ENCODE assay signal across 9 cellular contexts in the genomic region with DNA sequence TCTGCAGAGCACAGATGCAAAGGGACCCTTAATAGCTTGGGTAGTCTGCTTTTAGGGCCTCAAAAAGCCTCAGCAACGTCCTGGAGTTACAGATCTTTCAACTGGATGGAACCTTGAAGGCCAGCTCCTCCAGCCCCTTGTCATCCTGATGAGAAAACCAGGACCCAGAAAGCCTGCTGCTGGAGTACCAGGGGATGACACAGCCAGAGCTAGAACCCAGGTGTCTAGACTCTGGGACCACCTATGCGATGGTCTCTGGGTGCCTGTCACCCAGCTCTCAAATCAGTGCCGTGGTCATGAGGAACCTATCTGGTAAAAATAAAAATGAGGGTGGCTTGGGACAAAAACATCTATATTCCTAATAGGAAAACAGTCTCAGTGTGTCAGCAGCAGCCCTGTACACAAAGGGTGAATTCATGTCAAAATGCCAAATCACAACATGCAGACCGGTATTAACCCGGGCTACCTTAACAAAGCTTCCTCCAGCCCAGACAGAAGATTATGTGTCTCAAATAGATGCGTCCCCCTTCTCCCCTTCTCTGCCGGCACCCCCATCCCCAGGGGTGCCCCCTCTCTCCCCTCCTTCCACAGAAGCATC. TPM values are rescaled to one million over a fixed set of nuclear protein-coding genes. Genes with fewer than 3 reads are reported as not detected.
DNase-seq lines count a peak whose midpoint lies in the region; ATAC-seq and TF ChIP-seq lines count a peak whose summit lies in the region.
"Had no signal": no experiment of that assay in that cellular context is flagged by ENCODE, and none has a peak within 500 bp of the region (broad histone marks: within the 10 kb centered on the region; RNA-seq: fewer than 3 reads in every experiment).

No MANE protein-coding gene starts in this region.

- H3K9me3 Mint-ChIP-seq in H9, result no peaks in the 10 kb centered on the region

- no peak overlapping the region for H3K14ac ChIP-seq in H9 (ENCODE audit: insufficient read depth, low read length)

- H3K4me3 Mint-ChIP-seq in H9, result no peak overlapping the region

- H3K23ac ChIP-seq in H9 (ENCODE audit: insufficient read length, low read depth, low read length), result no peak overlapping the region

- no peaks in the 10 kb centered on the region for H3K23me2 ChIP-seq in H9 (ENCODE audit: insufficient read length, low read depth, low read length, poor library complexity, severe bottlenecking)

- no peak overlapping the region for H3K9ac ChIP-seq in H9 (ENCODE audit: extremely low read depth, insufficient read length, low read length)

- H2AK5ac ChIP-seq in H9 (ENCODE audit: insufficient read length, low read length), result no peak overlapping the region

- H3K18ac ChIP-seq in H9 (ENCODE audit: insufficient read length, low read depth, low read length), result no peak overlapping the region

- H3K4me2 ChIP-seq in H9 (ENCODE audit: insufficient read depth, insufficient read length, low read length), result no peak overlapping the region

- no peak overlapping the region for H2BK5ac ChIP-seq in H9 (ENCODE audit: insufficient read length, low read length)

- no peak overlapping the region for H2BK120ac ChIP-seq in H9 (ENCODE audit: low read depth, low read length, poor library complexity, severe bottlenecking)

- H3T11ph ChIP-seq in H9 (ENCODE audit: low read length), result no peak overlapping the region

- no peak overlapping the region for H2BK12ac ChIP-seq in H9 (ENCODE audit: insufficient read length, low read depth, low read length)

- peaks cover 43 to 50% of the 10 kb centered on the region in 2 experiments for H3K4me1 Mint-ChIP-seq in H9

- ATAC-seq in heart right ventricle (peak in 2 of 8 donors; percentile 1 to 4), GM19395 (IDR thresholded peaks at IDR 0.05; ENCODE audit: unreplicated experiment) (no peak), GM21825 (IDR thresholded peaks at IDR 0.05; ENCODE audit: unreplicated experiment) (no peak)

- H3K4me3 ChIP-seq in adrenal gland (peak overlapping the region in 1 of 4 donors; percentile 51), heart right ventricle (peak overlapping the region in 9 of 10 donors; percentile 18 to 49 (median 36)), skin epidermis (peak overlapping the region in 4 of 7 experiments; percentile 1 to 32 (median 16))

- TF ChIP-seq CTCF in H9 (conservative IDR thresholded peaks at IDR 0.05), result no peak
- no peak for TF ChIP-seq CTCF in adrenal gland (IDR thresholded peaks at IDR 0.05)
- no peak for TF ChIP-seq CTCF in heart right ventricle (IDR thresholded peaks at IDR 0.05)

- WGBS in H9 (ENCODE audit: extremely low coverage, insufficient read length, low lambda C conversion rate), result no CpG with 5 or more reads among the region's 7 CpGs
- 35 to 100% (median 38%) methylated on average over 1 to 7 of the region's 7 CpGs for WGBS in adrenal gland, 4 donors
- WGBS in heart right ventricle, 2 donors, result 40 to 41% methylated on average over 7 of the region's 7 CpGs

- H3K36me3 ChIP-seq in adrenal gland (replicated peaks in 1 of 2) (peaks cover 0 to 17% of the 10 kb centered on the region in 2 donors), heart right ventricle (peaks cover 0 to 48% (median 4%) of the 10 kb centered on the region in 9 donors)

- H3K36me3 Mint-ChIP-seq in H9 (ENCODE audit: insufficient read depth in 1 of 3, low read depth in 3 of 3), result peaks cover 15 to 49% (median 32%) of the 10 kb centered on the region in 3 experiments

- no peaks in the 10 kb centered on the region for H3K79me1 ChIP-seq in H9 (ENCODE audit: insufficient read depth, low read depth, low read length, poor library complexity, severe bottlenecking)

- no peak overlapping the region for H3K56ac ChIP-seq in H9 (ENCODE audit: insufficient read length, low read depth, low read length)

- H4K5ac ChIP-seq in H9 (ENCODE audit: insufficient read length, low read depth, low read length), result no peak overlapping the region

- H3K79me2 ChIP-seq in H9 (ENCODE audit: insufficient read depth, low read length), result peaks cover 23% of the 10 kb centered on the region; the same call in 1 of the 2 replicates

- H3K9me3 ChIP-seq in H9 (ENCODE audit: control insufficient read depth, low read depth, low read length) (no peaks in the 10 kb centered on the region), adrenal gland (replicated peaks in 1 of 3) (no peaks in the 10 kb centered on the region), heart right ventricle (no peaks in the 10 kb centered on the region)

- H3K4me1 ChIP-seq in H9 (ENCODE audit: insufficient read depth, low read length) (peaks cover 7% of the 10 kb centered on the region), adrenal gland (replicated peaks in 1 of 2) (peaks cover 51 to 64% of the 10 kb centered on the region in 2 donors), heart right ventricle (peaks cover 45 to 94% (median 56%) of the 10 kb centered on the region in 9 donors)

- no peak overlapping the region for H2BK20ac ChIP-seq in H9 (ENCODE audit: low read depth, low read length, poor library complexity, severe bottlenecking)

- DNase-seq in H9 (peak; percentile 19), adrenal gland (no peak), heart right ventricle (no peak), RKO (ENCODE audit: low spot score) (no peak), OCI-M2 (lab: John Stamatoyannopoulos, UW; ENCODE audit: unreplicated experiment) (no peak)
- DNase-seq: activated CD4-positive, CD25-positive, alpha-beta regulatory T cell had no signal

- H3K27me3 ChIP-seq in H9 (ENCODE audit: insufficient read depth, low read length) (no peaks in the 10 kb centered on the region), adrenal gland (no peaks in the 10 kb centered on the region), heart right ventricle (no peaks in the 10 kb centered on the region)

- intact Hi-C loops in adrenal gland (cut with DNase I) (no loop called here), heart right ventricle (cut with DNase I) (loop anchor here in 1 of 10 donors (5.0 kb wide), 1 partner anchor 70 kb away; no protein-coding TSS in a partner anchor)

- no peak overlapping the region for H4K8ac ChIP-seq in H9 (replicated peaks; ENCODE audit: insufficient read length, low read depth, low read length)

- no peak overlapping the region for H2BK15ac ChIP-seq in H9 (ENCODE audit: low read depth, low read length)

- H4K20me1 ChIP-seq in H9 (ENCODE audit: control insufficient read depth, insufficient read depth, insufficient read length), result no peaks in the 10 kb centered on the region

- no peak overlapping the region for H3K4ac ChIP-seq in H9 (ENCODE audit: low read depth, low read length)

- no peak overlapping the region for H4K91ac ChIP-seq in H9 (ENCODE audit: insufficient read length, low read depth, low read length)

- H3K27ac Mint-ChIP-seq in H9, result peak overlapping the region in 1 of 3 experiments; percentile 49; a peak in 1 of 7 replicates

- H3K27ac ChIP-seq in H9 (ENCODE audit: insufficient read length, low read depth, low read length) (no peak overlapping the region), adrenal gland (peak overlapping the region in 4 of 5 donors; percentile 62 to 95 (median 72)), heart right ventricle (peak overlapping the region; percentile 41 to 86 (median 72)), skin epidermis (peak overlapping the region in 19 of 21 experiments; percentile 39 to 85 (median 69))

- H2AFZ ChIP-seq in H9 (ENCODE audit: low read length), result no peak overlapping the region

- no peak for TF ChIP-seq POLR2A in adrenal gland (IDR thresholded peaks at IDR 0.05)

- no peaks in the 10 kb centered on the region for H3K27me3 Mint-ChIP-seq in H9 (ENCODE audit: low read depth)

RNA-seq across cellular contexts. Expression of gene SMAD7, which starts 28.5 kb away (rescaled TPM):
- total RNA-seq in H9 (2021) (27.7 and 29.4 TPM in 2 replicates), adrenal gland (10 to 100 TPM; 14.5 to 68.3 (median 25.5) TPM), heart right ventricle (10 to 100 TPM; 15.4 to 28.6 (median 19.9) TPM)
- polyA plus RNA-seq in adrenal gland (10 to 100 TPM in 1 of 3 donors, 1 to 10 TPM in 2; 6.1 to 12.6 (median 8.2) TPM), heart right ventricle (10 to 100 TPM in 1 of 2 donors, 1 to 10 TPM in 1; 6.7 to 18.7 TPM)
